Comparison of ENCODE assay signal across 1 cellular context in the genomic region with DNA sequence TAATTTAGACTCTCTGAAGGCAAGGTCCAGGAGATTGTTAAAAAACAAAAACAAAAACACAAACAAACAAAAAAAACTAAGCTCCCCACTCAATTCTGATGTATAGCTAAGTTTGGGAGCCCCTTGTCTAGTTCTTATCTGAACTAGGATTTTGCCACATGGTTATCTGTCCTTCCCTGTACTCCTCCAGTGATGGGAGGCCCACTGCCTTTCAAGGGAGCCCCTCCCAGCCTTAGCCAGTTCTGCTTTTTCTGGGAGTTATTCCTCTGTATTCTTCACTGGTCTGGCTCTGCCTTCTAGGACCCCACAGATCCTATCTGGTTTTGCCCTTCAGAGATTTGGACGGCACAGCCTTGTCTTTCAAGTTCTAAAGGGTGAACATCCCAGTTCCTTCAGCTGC.
TF ChIP-seq lines count a peak whose summit lies in the region.

No MANE protein-coding gene starts in this region.

TF ChIP-seq in H1, 55 proteins besides CTCF, POLR2A, EP300 and RAD21:
- TF ChIP-seq BRCA1 (IDR thresholded peaks at IDR 0.05; ENCODE audit: low read depth, low read length) (no peak), BACH1 (IDR thresholded peaks at IDR 0.05; ENCODE audit: low read length) (no peak), TBP (IDR thresholded peaks at IDR 0.05; ENCODE audit: low read depth, low read length) (no peak), FOSL1 (IDR thresholded peaks at IDR 0.05; ENCODE audit: insufficient read depth, low read depth, low read length) (no peak)
- TF ChIP-seq, protein P1, sequence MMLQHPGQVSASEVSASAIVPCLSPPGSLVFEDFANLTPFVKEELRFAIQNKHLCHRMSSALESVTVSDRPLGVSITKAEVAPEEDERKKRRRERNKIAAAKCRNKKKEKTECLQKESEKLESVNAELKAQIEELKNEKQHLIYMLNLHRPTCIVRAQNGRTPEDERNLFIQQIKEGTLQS (IDR thresholded peaks at IDR 0.05; ENCODE audit: insufficient read depth, low read depth, low read length), result no peak
TF ChIP-seq in H1: peak in this region for 0.
